ENCODE assay signal across 27 cellular contexts in genomic region chr6:77030929-77031674, GRCh38.
DNase-seq lines count a peak whose midpoint lies in the region; FAIRE-seq and TF ChIP-seq lines count a peak whose summit lies in the region.
"Had no signal": no experiment of that assay in that cellular context is flagged by ENCODE, and none has a peak within 500 bp of the region (broad histone marks: within the 10 kb centered on the region; RNA-seq: fewer than 3 reads in every experiment).

No MANE protein-coding gene starts in this region.

- CTCF ChIA-PET in activated CD4-positive, alpha-beta memory T cell treated with anti-CD3 and anti-CD28 coated beads for 36 hours (lab: Charles Lee) = no interaction called here
- CTCF ChIA-PET in PC-9 (lab: Charles Lee) = no interaction called here

- no peak overlapping the region for H2AFZ ChIP-seq in osteoblast (ENCODE audit: low read length)
- no peak overlapping the region for H2AFZ ChIP-seq in PC-9

- POLR2A ChIA-PET in activated CD4-positive, alpha-beta memory T cell treated with anti-CD3 and anti-CD28 coated beads for 36 hours (lab: Charles Lee) = no interaction called here
- POLR2A ChIA-PET in PC-9 (lab: Charles Lee; ENCODE audit: unreplicated experiment) = no interaction called here

- no peaks in the 10 kb centered on the region for H4K20me1 ChIP-seq in osteoblast (ENCODE audit: insufficient read depth, low read length)
- H4K20me1 ChIP-seq in PC-9 (ENCODE audit: insufficient read depth) = no peaks in the 10 kb centered on the region

- no peaks in the 10 kb centered on the region for H3K9me2 ChIP-seq in PC-9 (ENCODE audit: insufficient read depth)

- H3K4me3 ChIP-seq in osteoblast (ENCODE audit: insufficient read depth, low read length) (no peak overlapping the region), PC-9 (no peak overlapping the region)
- H3K4me3 ChIP-seq: dorsolateral prefrontal cortex, lung, upper lobe of left lung had no signal

- TF ChIP-seq POLR2A in H54 (IDR thresholded peaks at IDR 0.05; ENCODE audit: low read depth, low read length) = no peak

- H3K9me3 Mint-ChIP-seq in activated CD4-positive, alpha-beta memory T cell treated with anti-CD3 and anti-CD28 coated beads for 36 hours = peaks cover 8% of the 10 kb centered on the region
- H3K9me3 Mint-ChIP-seq: activated naive CD4-positive, alpha-beta T cell treated with anti-CD3 and anti-CD28 coated beads, Interleukin-2, amount 50 U/mL, for 24 hours had no signal

- peaks cover 7% of the 10 kb centered on the region for H3K4me1 ChIP-seq in osteoblast (ENCODE audit: insufficient read depth, low read length)
- H3K4me1 ChIP-seq in PC-9 (replicated peaks; ENCODE audit: insufficient read depth) = no peaks in the 10 kb centered on the region
- H3K4me1 ChIP-seq: upper lobe of left lung had no signal

- H3K9me3 ChIP-seq in osteoblast (ENCODE audit: low read depth, low read length) (no peaks in the 10 kb centered on the region), PC-9 (ENCODE audit: insufficient read depth, low read depth) (no peaks in the 10 kb centered on the region)
- H3K9me3 ChIP-seq: upper lobe of left lung had no signal

- H3F3A ChIP-seq in PC-9 (ENCODE audit: insufficient read depth, low read depth) = no peaks in the 10 kb centered on the region

- no peak overlapping the region for H3K4me3 Mint-ChIP-seq in activated CD4-positive, alpha-beta memory T cell treated with anti-CD3 and anti-CD28 coated beads for 36 hours
- H3K4me3 Mint-ChIP-seq: activated CD8-positive, alpha-beta memory T cell treated with anti-CD3 and anti-CD28 coated beads, Interleukin-2, amount 10 ng/mL, durations not matched to agents 7 days and 5 days; activated naive CD4-positive, alpha-beta T cell treated with anti-CD3 and anti-CD28 coated beads, Interleukin-2, amount 50 U/mL, for 24 hours had no signal

- H3K79me2 ChIP-seq in osteoblast (ENCODE audit: insufficient read depth, low read length) (no peaks in the 10 kb centered on the region), PC-9 (ENCODE audit: low read depth) (no peaks in the 10 kb centered on the region)

- BruUV-seq in PC-9 (replicated peaks; lab: Mats Ljungman, UMichigan) = no TSS peak

- H3K27me3 ChIP-seq in osteoblast (ENCODE audit: insufficient read depth, low read length) = no peaks in the 10 kb centered on the region
- H3K27me3 ChIP-seq in PC-9 (ENCODE audit: insufficient read depth, low read depth) = no peaks in the 10 kb centered on the region
- H3K27me3 ChIP-seq: dorsolateral prefrontal cortex, upper lobe of left lung had no signal

- H3K4me2 ChIP-seq in osteoblast (ENCODE audit: insufficient read depth, low read length) = peak overlapping the region; percentile 41
- no peak overlapping the region for H3K4me2 ChIP-seq in PC-9

- H3K36me3 ChIP-seq in osteoblast (ENCODE audit: insufficient read depth, low read length) (no peaks in the 10 kb centered on the region), PC-9 (ENCODE audit: low read depth) (no peaks in the 10 kb centered on the region)
- H3K36me3 ChIP-seq: upper lobe of left lung had no signal

- H3K36me3 Mint-ChIP-seq in activated CD4-positive, alpha-beta memory T cell treated with anti-CD3 and anti-CD28 coated beads for 36 hours = no peaks in the 10 kb centered on the region
- H3K36me3 Mint-ChIP-seq: activated CD8-positive, alpha-beta memory T cell treated with anti-CD3 and anti-CD28 coated beads, Interleukin-2, amount 10 ng/mL, durations not matched to agents 7 days and 5 days; activated naive CD4-positive, alpha-beta T cell treated with anti-CD3 and anti-CD28 coated beads, Interleukin-2, amount 50 U/mL, for 24 hours had no signal

- TF ChIP-seq CTCF in osteoblast (IDR thresholded peaks at IDR 0.05; ENCODE audit: extremely low read depth, low read depth, low read length) = no peak
- no peak for TF ChIP-seq CTCF in PC-9 (conservative IDR thresholded peaks at IDR 0.05)

- FAIRE-seq in H54 (lab: Jason Lieb, UNC) = peak; percentile 36
- FAIRE-seq: endothelial cell of umbilical vein, H1, islet of Langerhans had no signal

- no peak overlapping the region for H3K27ac Mint-ChIP-seq in activated CD4-positive, alpha-beta memory T cell treated with anti-CD3 and anti-CD28 coated beads for 36 hours
- H3K27ac Mint-ChIP-seq: activated CD8-positive, alpha-beta memory T cell treated with anti-CD3 and anti-CD28 coated beads, Interleukin-2, amount 10 ng/mL, durations not matched to agents 7 days and 5 days; activated naive CD4-positive, alpha-beta T cell treated with anti-CD3 and anti-CD28 coated beads, Interleukin-2, amount 50 U/mL, for 24 hours had no signal

- DNase-seq in H54 (ENCODE audit: insufficient read length, low spot score) (no peak), RPMI7951 (ENCODE audit: low read depth) (peak; percentile 70), glomerular visceral epithelial cell (ENCODE audit: extremely low spot score) (peak; percentile 51), osteoblast (ENCODE audit: insufficient read length, low spot score, missing footprints) (peak; percentile 26), DMS53 (lab: John Stamatoyannopoulos, UW) (no peak), PC-9 (no peak), UCSD-AML1 (lab: John Stamatoyannopoulos, UW; ENCODE audit: unreplicated experiment) (no peak)
- no peak for DNase-seq in activated CD4-positive, alpha-beta memory T cell treated with anti-CD3 and anti-CD28 coated beads for 36 hours
- DNase-seq: activated CD4-positive, alpha-beta T cell treated with anti-CD3 and anti-CD28 coated beads for 48 hours; activated CD8-positive, alpha-beta memory T cell treated with anti-CD3 and anti-CD28 coated beads, Interleukin-2, amount 10 ng/mL, durations not matched to agents 7 days and 5 days; aorta; central memory CD4-positive, alpha-beta T cell; dorsolateral prefrontal cortex; foreskin fibroblast; hippocampal formation; Kasumi-1; NCI-H1092; NCI-H1930; stimulated activated CD8-positive, alpha-beta memory T cell treated with anti-CD3 and anti-CD28 coated beads, Interleukin-4, amount 100 ng/mL, for 48 hours; T-helper 2 cell; upper lobe of left lung had no signal

- H3K4me1 Mint-ChIP-seq in activated CD4-positive, alpha-beta memory T cell treated with anti-CD3 and anti-CD28 coated beads for 36 hours (ENCODE audit: low read depth) = no peaks in the 10 kb centered on the region
- H3K4me1 Mint-ChIP-seq: activated CD8-positive, alpha-beta memory T cell treated with anti-CD3 and anti-CD28 coated beads, Interleukin-2, amount 10 ng/mL, durations not matched to agents 7 days and 5 days; activated naive CD4-positive, alpha-beta T cell treated with anti-CD3 and anti-CD28 coated beads, Interleukin-2, amount 50 U/mL, for 24 hours had no signal

- H3K27ac ChIP-seq in osteoblast (ENCODE audit: low read depth, low read length) (no peak overlapping the region), PC-9 (no peak overlapping the region)
- H3K27ac ChIP-seq: C4-2B, dorsolateral prefrontal cortex, upper lobe of left lung had no signal

- intact Hi-C loops in activated CD4-positive, alpha-beta memory T cell treated with anti-CD3 and anti-CD28 coated beads for 36 hours (cut with micrococcal nuclease) = no loop called here
- intact Hi-C loops in PC-9 (cut with micrococcal nuclease; ENCODE audit: unreplicated experiment) = loop anchor here (5.0 kb wide), 1 partner anchor 261 kb away; no protein-coding TSS in a partner anchor

- H3K27me3 Mint-ChIP-seq in activated CD4-positive, alpha-beta memory T cell treated with anti-CD3 and anti-CD28 coated beads for 36 hours = no peaks in the 10 kb centered on the region
- H3K27me3 Mint-ChIP-seq: activated CD8-positive, alpha-beta memory T cell treated with anti-CD3 and anti-CD28 coated beads, Interleukin-2, amount 10 ng/mL, durations not matched to agents 7 days and 5 days; activated naive CD4-positive, alpha-beta T cell treated with anti-CD3 and anti-CD28 coated beads, Interleukin-2, amount 50 U/mL, for 24 hours had no signal

Comparison
In these comparisons a context has a peak if more than half of its experiments do, and no peak if none do; other contexts are left out.
1. DNase-seq: peak in RPMI7951 (single experiment), glomerular visceral epithelial cell (single experiment) and osteoblast (single experiment); none in H54 (single experiment), DMS53 (single experiment), activated CD4-positive, alpha-beta memory T cell treated with anti-CD3 and anti-CD28 coated beads for 36 hours (single experiment), PC-9 (0 of 2) and UCSD-AML1 (single experiment).